Comparison of ENCODE assay signal across 11 cellular contexts in genomic region chr2:182101263-182101662, GRCh38.
DNase-seq lines count a peak whose midpoint lies in the region; ATAC-seq and TF ChIP-seq lines count a peak whose summit lies in the region.
"Had no signal": no experiment of that assay in that cellular context is flagged by ENCODE, and none has a peak within 500 bp of the region (broad histone marks: within the 10 kb centered on the region; RNA-seq: fewer than 3 reads in every experiment).

No MANE protein-coding gene starts in this region.

- peak; percentile 68 for ATAC-seq in HG02973 (IDR thresholded peaks at IDR 0.05; ENCODE audit: unreplicated experiment)
- ATAC-seq: T-cell had no signal

- no peaks in the 10 kb centered on the region for H3K9me3 ChIP-seq in thyroid gland

- H3K4me3 ChIP-seq in thyroid gland (replicated peaks in 1 of 3), result no peak overlapping the region

- DNase-seq in DMS 273 (lab: John Stamatoyannopoulos, UW; ENCODE audit: unreplicated experiment), result peak; percentile 12
- no peak for DNase-seq in DMS 273 treated with DMSO at 0.1 percent for 48 hours (lab: John Stamatoyannopoulos, UW)
- peak; percentile 26 for DNase-seq in SKM-1 (lab: John Stamatoyannopoulos, UW; ENCODE audit: unreplicated experiment)
- DNase-seq in neural crest cell (ENCODE audit: low read depth, low spot score), result no peak
- DNase-seq in NCI-H146 treated with DMSO at 0.1 percent for 48 hours (lab: John Stamatoyannopoulos, UW; ENCODE audit: unreplicated experiment), result no peak
- no peak for DNase-seq in thyroid gland
- no peak for DNase-seq in EL
- DNase-seq: activated naive CD4-positive, alpha-beta T cell; IMR-90; T-cell had no signal

- peaks cover 12% of the 10 kb centered on the region for H3K9me3 Mint-ChIP-seq in neural crest cell
- H3K9me3 Mint-ChIP-seq: T-cell had no signal

- H3K4me3 Mint-ChIP-seq in neural crest cell, result no peak overlapping the region
- H3K4me3 Mint-ChIP-seq: T-cell had no signal

- intact Hi-C loops in thyroid gland (cut with DNase I), result no loop called here

- no peaks in the 10 kb centered on the region for H3K36me3 ChIP-seq in thyroid gland

- TF ChIP-seq CTCF in neural crest cell (conservative IDR thresholded peaks at IDR 0.05), result peak; percentile 58
- no peak for TF ChIP-seq CTCF in thyroid gland (IDR thresholded peaks at IDR 0.05)

- H3K27me3 Mint-ChIP-seq in neural crest cell (ENCODE audit: low read depth), result no peaks in the 10 kb centered on the region
- H3K27me3 Mint-ChIP-seq: T-cell had no signal

- no peak for TF ChIP-seq POLR2A in thyroid gland (IDR thresholded peaks at IDR 0.05)

- H3K4me1 ChIP-seq in thyroid gland, result no peaks in the 10 kb centered on the region

- no peak overlapping the region for H3K27ac Mint-ChIP-seq in neural crest cell (ENCODE audit: unreplicated experiment)
- H3K27ac Mint-ChIP-seq: T-cell had no signal

- H3K36me3 Mint-ChIP-seq in neural crest cell (ENCODE audit: low read depth), result peaks cover 15% of the 10 kb centered on the region
- H3K36me3 Mint-ChIP-seq: T-cell had no signal

- peaks cover 54% of the 10 kb centered on the region for H3K4me1 Mint-ChIP-seq in neural crest cell
- H3K4me1 Mint-ChIP-seq: T-cell had no signal

- no peak overlapping the region for H3K27ac ChIP-seq in thyroid gland

- H3K27me3 ChIP-seq in thyroid gland, result no peaks in the 10 kb centered on the region

Comparison
In these comparisons a context has a peak if more than half of its experiments do, and no peak if none do; other contexts are left out.
1. DNase-seq: peak in DMS 273 (single experiment) and SKM-1 (single experiment); none in DMS 273 treated with DMSO at 0.1 percent for 48 hours (single experiment), neural crest cell (single experiment), NCI-H146 treated with DMSO at 0.1 percent for 48 hours (single experiment), thyroid gland (0 of 2) and EL (single experiment).